Comparison of ENCODE assay signal across 9 cellular contexts in the genomic region with DNA sequence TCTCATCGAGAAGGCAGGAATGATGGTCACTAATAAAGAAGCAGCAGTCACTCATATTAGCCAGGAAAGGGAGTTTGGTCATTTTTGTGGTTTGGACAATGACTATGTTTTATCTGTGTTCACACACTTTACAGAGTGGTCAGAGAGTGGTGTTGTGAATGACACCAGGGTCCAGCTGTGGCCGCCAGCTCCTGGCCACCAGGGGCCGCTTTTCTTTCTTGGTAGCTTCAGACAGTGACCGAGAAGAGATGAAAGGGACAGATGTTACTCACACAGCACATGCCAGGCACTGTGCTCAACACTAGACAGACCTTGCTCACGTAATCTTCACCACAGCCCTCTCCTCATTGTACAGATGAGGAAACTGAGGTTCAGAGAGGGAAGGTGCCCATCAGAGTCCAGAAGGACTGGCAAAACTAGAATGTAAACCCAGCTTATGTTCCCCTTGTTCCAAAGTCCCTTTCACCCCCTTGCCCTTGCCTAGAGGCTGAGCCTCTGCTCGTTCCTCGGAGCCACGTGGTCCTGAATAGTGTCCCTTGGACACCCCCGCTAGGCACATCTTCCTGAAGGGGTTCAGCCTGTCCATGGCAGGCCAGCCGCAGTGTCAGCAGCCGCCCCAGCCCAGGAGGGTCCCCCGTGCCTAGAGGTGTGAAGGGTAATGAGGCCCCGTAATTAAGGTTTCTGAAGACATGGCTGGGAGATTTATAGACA. TPM values are rescaled to one million over a fixed set of nuclear protein-coding genes. Genes with fewer than 3 reads are reported as not detected.
DNase-seq lines count a peak whose midpoint lies in the region; ATAC-seq lines count a peak whose summit lies in the region.
"Had no signal": no experiment of that assay in that cellular context is flagged by ENCODE, and none has a peak within 500 bp of the region (broad histone marks: within the 10 kb centered on the region; RNA-seq: fewer than 3 reads in every experiment).

No MANE protein-coding gene starts in this region.

- H3K18ac ChIP-seq in mesendoderm (ENCODE audit: low read length) = no peak overlapping the region

- no peak overlapping the region for H2BK15ac ChIP-seq in mesendoderm (replicated peaks; ENCODE audit: low read depth)

- H4K5ac ChIP-seq in mesendoderm (ENCODE audit: low read length) = no peak overlapping the region

- H3K56ac ChIP-seq in mesendoderm (ENCODE audit: low read length) = peak overlapping the region; percentile 36

- no peaks in the 10 kb centered on the region for H3K36me3 ChIP-seq in adipocyte (ENCODE audit: control insufficient read depth, insufficient read depth, low read length, severe bottlenecking)
- H3K36me3 ChIP-seq in mesendoderm (ENCODE audit: control insufficient read depth, insufficient read depth, low read length) = no peaks in the 10 kb centered on the region

- no peak for ATAC-seq in HG03135 (IDR thresholded peaks at IDR 0.05; ENCODE audit: unreplicated experiment)
- ATAC-seq in HG02678 (IDR thresholded peaks at IDR 0.05; ENCODE audit: unreplicated experiment) = no peak

- H3K4me2 ChIP-seq in mesendoderm (ENCODE audit: low read length) = no peak overlapping the region

- H3K27me3 ChIP-seq in adipocyte (replicated peaks; ENCODE audit: control insufficient read depth, insufficient read depth, low read length) = peaks cover 9% of the 10 kb centered on the region
- no peaks in the 10 kb centered on the region for H3K27me3 ChIP-seq in mesendoderm (ENCODE audit: insufficient read depth, low read length, poor library complexity)

- no peak overlapping the region for H2BK5ac ChIP-seq in mesendoderm (ENCODE audit: low read length)

- H4K8ac ChIP-seq in mesendoderm (ENCODE audit: low read depth, low read length) = no peak overlapping the region

- no peaks in the 10 kb centered on the region for H3K9me3 ChIP-seq in adipocyte (ENCODE audit: control insufficient read depth, low read length)

- H2AK5ac ChIP-seq in mesendoderm (ENCODE audit: low read length) = no peak overlapping the region

- no peaks in the 10 kb centered on the region for H3K79me1 ChIP-seq in mesendoderm (ENCODE audit: low read length)

- no peak overlapping the region for H3K9ac ChIP-seq in adipocyte (ENCODE audit: low read length)
- no peak overlapping the region for H3K9ac ChIP-seq in mesendoderm (ENCODE audit: low read length)

- H3K4me3 ChIP-seq in adipocyte (ENCODE audit: low read length) (no peak overlapping the region), mesendoderm (ENCODE audit: low read length) (no peak overlapping the region)

- no peak overlapping the region for H3K23ac ChIP-seq in mesendoderm (ENCODE audit: low read length)

- no peak overlapping the region for H2BK120ac ChIP-seq in mesendoderm (ENCODE audit: low read depth, low read length)

- WGBS in mesendoderm (ENCODE audit: extremely low coverage, insufficient coverage, low lambda C conversion rate) = no CpG with 5 or more reads among the region's 13 CpGs

- DNase-seq in GM03348 (ENCODE audit: low spot score) (peak; percentile 46), LoVo (ENCODE audit: low spot score) (peak; percentile 23), adipocyte (ENCODE audit: low read depth) (peak; percentile 30), mesendoderm (peak; percentile 70), NCI-H187 treated with DMSO at 0.1 percent for 48 hours (lab: John Stamatoyannopoulos, UW) (no peak)
- DNase-seq in NK-92 treated with Interleukin-12 subunit alpha and Interleukin-12 subunit beta, amount 100 ng/mL, for 24 hours (lab: John Stamatoyannopoulos, UW) = no peak
- DNase-seq: substantia nigra had no signal

- no peaks in the 10 kb centered on the region for H3K79me2 ChIP-seq in mesendoderm (ENCODE audit: control insufficient read depth, insufficient read depth, low read length)

- H3K27ac ChIP-seq in mesendoderm (ENCODE audit: low read depth, low read length) = no peak overlapping the region

- peaks cover 24% of the 10 kb centered on the region for H3K4me1 ChIP-seq in adipocyte (ENCODE audit: control insufficient read depth, insufficient read depth, low read length)
- peaks cover 15% of the 10 kb centered on the region for H3K4me1 ChIP-seq in mesendoderm (ENCODE audit: control insufficient read depth, low read depth, low read length)

- H3K4ac ChIP-seq in mesendoderm (ENCODE audit: low read depth, low read length) = no peak overlapping the region

RNA-seq across cellular contexts. Expression of a gene that starts 55.6 kb away (rescaled TPM):
- polyA plus RNA-seq in mesendoderm (2013, experiment 1 of 2) = 2.5 TPM
- polyA plus RNA-seq in mesendoderm (2013, experiment 2 of 2) = 2.9 TPM

Comparison
In these comparisons a context has a peak if more than half of its experiments do, and no peak if none do; other contexts are left out.
1. DNase-seq: peak in GM03348 (single experiment), LoVo (single experiment), adipocyte (single experiment) and mesendoderm (single experiment); none in NK-92 treated with Interleukin-12 subunit alpha and Interleukin-12 subunit beta, amount 100 ng/mL, for 24 hours (single experiment) and NCI-H187 treated with DMSO at 0.1 percent for 48 hours (single experiment).